In the genomic region with DNA sequence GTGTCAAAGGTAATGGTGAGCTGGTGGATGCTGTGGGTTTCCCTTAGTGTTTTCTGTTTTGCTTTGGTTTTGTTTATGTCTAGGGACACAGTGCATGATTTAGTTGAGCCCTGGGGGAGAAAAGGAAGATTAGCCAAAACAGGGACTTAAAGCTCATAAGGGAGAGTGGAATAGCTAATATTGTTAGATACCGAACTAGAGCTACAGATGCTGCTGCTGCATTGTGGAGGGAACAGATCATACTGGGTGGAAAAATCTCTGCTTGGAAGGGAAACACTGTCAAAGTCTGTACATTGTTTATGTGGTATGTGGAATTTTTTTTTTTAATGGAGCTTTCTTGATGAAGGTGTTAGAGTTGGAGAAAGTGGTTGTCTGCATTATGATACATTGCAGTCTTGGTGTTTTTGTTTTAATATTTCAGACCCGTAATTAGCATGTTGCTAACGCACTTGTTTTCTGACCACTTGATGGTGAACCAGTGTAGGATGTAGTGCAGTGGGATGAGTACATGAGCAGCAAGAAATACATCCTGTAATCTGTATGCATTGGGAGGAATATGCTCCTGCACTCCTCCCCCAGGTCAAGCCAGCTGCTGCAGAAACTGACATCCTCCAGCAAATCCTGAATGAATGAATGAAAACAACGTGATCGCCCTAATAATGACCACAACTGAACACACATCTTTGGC, we compare ENCODE assay signal across 8 cellular contexts. TPM values are rescaled to one million over a fixed set of nuclear protein-coding genes. Genes with fewer than 3 reads are reported as not detected.
A peak's percentile ranks its signal among the peaks of the same experiment; 100 is the strongest.
DNase-seq lines count a peak whose midpoint lies in the region; ATAC-seq and TF ChIP-seq lines count a peak whose summit lies in the region.

No MANE protein-coding gene starts in this region.

- H3K27me3 ChIP-seq in DOHH2 (ENCODE audit: control insufficient read depth, low read length) (no peaks in the 10 kb centered on the region), Loucy (ENCODE audit: insufficient read depth, low read length, poor library complexity, severe bottlenecking) (no peaks in the 10 kb centered on the region), mucosa of rectum (ENCODE audit: control insufficient read depth in 2 of 2, insufficient read depth in 2 of 2, low read length in 2 of 2) (no peaks in the 10 kb centered on the region)

- H3K4me1 ChIP-seq in DOHH2 (ENCODE audit: control insufficient read depth, low read length) (peaks cover 61% of the 10 kb centered on the region), Loucy (ENCODE audit: insufficient read depth, low read length, poor library complexity, severe bottlenecking) (peaks cover 51% of the 10 kb centered on the region), mucosa of rectum (ENCODE audit: control insufficient read depth in 2 of 2, insufficient read depth in 2 of 2, low read length in 2 of 2) (peaks cover 0 to 8% of the 10 kb centered on the region in 2 donors)

- H4K20me1 ChIP-seq in DOHH2 (ENCODE audit: control insufficient read depth, insufficient read depth, low read depth, low read length) (peaks cover 5% of the 10 kb centered on the region; the same call in 1 of the 2 replicates), Loucy (ENCODE audit: insufficient read depth, low read length, poor library complexity, severe bottlenecking) (peaks cover 61% of the 10 kb centered on the region)

- H3K27ac Mint-ChIP-seq in endothelial cell (ENCODE audit: unreplicated experiment): no peak overlapping the region

- peak; percentile 28 to 37 for DNase-seq in T47D (ENCODE audit: low read depth in 1 of 2, low spot score in 1 of 2)
- no peak for DNase-seq in endothelial cell (ENCODE audit: low spot score)
- no peak for DNase-seq in cortex of kidney (lab: John Stamatoyannopoulos, UW)
- DNase-seq in omental fat pad (ENCODE audit: low spot score): no peak

- H3K9ac ChIP-seq in Loucy (ENCODE audit: low read depth, low read length, poor library complexity, severe bottlenecking) (peak overlapping the region; percentile 85), mucosa of rectum (ENCODE audit: low read depth in 1 of 2, low read length in 2 of 2) (peak overlapping the region in 1 of 2 donors; percentile 74)

- H3K4me2 ChIP-seq in DOHH2 (ENCODE audit: low read length) (peak overlapping the region; percentile 64), Loucy (ENCODE audit: low read depth, low read length, poor library complexity, severe bottlenecking) (peak overlapping the region; percentile 97)

- TF ChIP-seq CTCF in DOHH2 (IDR thresholded peaks at IDR 0.05; ENCODE audit: low read depth, low read length, poor library complexity, severe bottlenecking): peak; percentile 36
- TF ChIP-seq CTCF in Loucy (conservative IDR thresholded peaks at IDR 0.05; ENCODE audit: low read length): no peak
- no peak for TF ChIP-seq CTCF in endothelial cell (IDR thresholded peaks at IDR 0.05; ENCODE audit: unreplicated experiment)
- TF ChIP-seq CTCF in omental fat pad (IDR thresholded peaks at IDR 0.05): no peak

- in situ Hi-C loops in T47D (cut with HindIII; ENCODE audit: low pct_unique_long_range_greater_than_20kb, low sequenced_read_pairs): no loop called here

- H3K9me3 Mint-ChIP-seq in endothelial cell (ENCODE audit: unreplicated experiment): no peaks in the 10 kb centered on the region

- ATAC-seq in GM19397 (IDR thresholded peaks at IDR 0.05; ENCODE audit: unreplicated experiment) (no peak), omental fat pad (ENCODE audit: low FRiP score) (no peak)

- peaks cover 2% of the 10 kb centered on the region for H3K27me3 Mint-ChIP-seq in endothelial cell (ENCODE audit: unreplicated experiment)

- H3K27ac ChIP-seq in DOHH2 (ENCODE audit: low read depth, low read length): peak overlapping the region; percentile 91
- peak overlapping the region; percentile 55 to 75 for H3K27ac ChIP-seq in mucosa of rectum (ENCODE audit: low read depth in 2 of 2, low read length in 2 of 2)

- H3K4me3 ChIP-seq in DOHH2 (ENCODE audit: low read length) (peak overlapping the region; percentile 83), Loucy (ENCODE audit: low read length, poor library complexity, severe bottlenecking) (peak overlapping the region; percentile 79), mucosa of rectum (ENCODE audit: low read length in 2 of 2) (peak overlapping the region; percentile 83 to 91)

- H3F3A ChIP-seq in DOHH2 (ENCODE audit: control insufficient read depth, insufficient read depth) (peaks cover 33% of the 10 kb centered on the region), Loucy (ENCODE audit: low read depth) (no peaks in the 10 kb centered on the region)

- H3K4me1 Mint-ChIP-seq in endothelial cell (ENCODE audit: unreplicated experiment): peaks cover 13% of the 10 kb centered on the region

- no peak overlapping the region for H3K4me3 Mint-ChIP-seq in endothelial cell (ENCODE audit: unreplicated experiment)

- H2AFZ ChIP-seq in Loucy (ENCODE audit: low read length): no peak overlapping the region

- H3K79me2 ChIP-seq in DOHH2 (ENCODE audit: control insufficient read depth, low read length) (peaks cover 65% of the 10 kb centered on the region), Loucy (ENCODE audit: insufficient read depth, low read length) (peaks cover 71% of the 10 kb centered on the region)

- H3K9me3 ChIP-seq in DOHH2 (ENCODE audit: control insufficient read depth, insufficient read depth, low read length): no peaks in the 10 kb centered on the region
- no peaks in the 10 kb centered on the region for H3K9me3 ChIP-seq in Loucy (ENCODE audit: insufficient read depth, low read depth, low read length)
- no peaks in the 10 kb centered on the region for H3K9me3 ChIP-seq in mucosa of rectum (ENCODE audit: control insufficient read depth in 2 of 2, low read length in 2 of 2)

- H3K36me3 ChIP-seq in DOHH2 (ENCODE audit: control insufficient read depth, low read length) (peaks cover 45% of the 10 kb centered on the region), Loucy (ENCODE audit: insufficient read depth, low read length) (no peaks in the 10 kb centered on the region), mucosa of rectum (ENCODE audit: control insufficient read depth in 2 of 2, insufficient read depth in 2 of 2, low read length in 2 of 2) (no peaks in the 10 kb centered on the region)

- H3K9me2 ChIP-seq in DOHH2 (replicated peaks; ENCODE audit: control insufficient read depth, low read length) (no peaks in the 10 kb centered on the region), Loucy (replicated peaks; ENCODE audit: low read depth, low read length) (no peaks in the 10 kb centered on the region)

- no peaks in the 10 kb centered on the region for H3K36me3 Mint-ChIP-seq in endothelial cell (ENCODE audit: low read depth, unreplicated experiment)

RNA-seq across cellular contexts. Expression of gene GLCCI1, which starts 2.2 kb away (rescaled TPM):
- 13.8 TPM for total RNA-seq in endothelial cell (ENCODE audit: unreplicated experiment)
- 10 to 100 TPM in 1 of 4 donors, 1 to 10 TPM in 3; 6.0 to 22.6 (median 8.5) TPM for total RNA-seq in omental fat pad

Comparison
In these comparisons a context has a peak if more than half of its experiments do, and no peak if none do; other contexts are left out.
1. DNase-seq: peak in T47D (2 of 2); none in endothelial cell (single experiment), cortex of kidney (single experiment) and omental fat pad (single experiment).
2. Peak in every context shown above with its lines, with median percentiles within 50 percentile points of each other: H3K4me3 ChIP-seq.